12 cellular contexts compared by ENCODE assay signal in the genomic region with DNA sequence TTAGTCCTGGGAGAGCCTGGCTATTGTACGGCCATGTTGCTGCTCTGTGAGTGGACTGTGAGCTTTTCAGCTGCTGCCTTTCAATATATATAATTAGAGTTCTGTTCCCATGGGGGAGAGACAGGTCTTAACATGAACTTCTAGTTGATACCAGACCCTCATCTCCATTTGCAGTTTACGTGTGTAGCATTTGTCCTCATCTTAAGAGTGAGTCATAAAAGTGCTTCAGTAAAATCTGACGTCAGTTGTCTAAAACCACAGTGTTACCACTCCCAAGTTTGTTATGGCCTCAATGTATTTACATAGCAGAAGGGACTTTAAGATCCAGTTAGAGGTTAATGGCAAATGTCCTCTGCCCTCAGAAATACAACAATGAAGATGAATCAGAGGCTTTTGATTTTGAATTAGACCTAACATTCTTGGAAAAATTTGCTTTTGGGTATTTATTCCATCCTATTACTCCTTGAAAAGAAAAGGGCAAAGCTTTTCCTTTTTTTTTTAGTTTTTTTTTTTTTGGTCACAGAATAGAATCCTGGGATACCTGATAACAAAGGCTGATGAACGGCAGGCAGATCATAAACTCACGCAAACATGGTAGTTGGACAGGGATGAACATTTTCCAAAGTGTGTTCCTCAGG. TPM values are rescaled to one million over a fixed set of nuclear protein-coding genes. Genes with fewer than 3 reads are reported as not detected.
DNase-seq lines count a peak whose midpoint lies in the region; ATAC-seq and TF ChIP-seq lines count a peak whose summit lies in the region.
"Had no signal": no experiment of that assay in that cellular context is flagged by ENCODE, and none has a peak within 500 bp of the region (broad histone marks: within the 10 kb centered on the region; RNA-seq: fewer than 3 reads in every experiment).

No MANE protein-coding gene starts in this region.

- TF ChIP-seq CTCF in astrocyte of the spinal cord (IDR thresholded peaks at IDR 0.05; ENCODE audit: low read depth, low read length) (no peak), GM10266 (IDR thresholded peaks at IDR 0.05; ENCODE audit: control insufficient read depth, insufficient read depth, low read depth, missing control alignments) (no peak)

- no peak overlapping the region for H3K4me3 ChIP-seq in astrocyte of the spinal cord (ENCODE audit: low read depth, low read length)

- peak; percentile 82 for DNase-seq in EL
- DNase-seq in NCI-H2107 (lab: John Stamatoyannopoulos, UW), result peak; percentile 1
- peak; percentile 93 for DNase-seq in astrocyte of the spinal cord (ENCODE audit: low read depth, low spot score)
- peak; percentile 81 for DNase-seq in renal cortical epithelial cell (ENCODE audit: low read depth)
- no peak for DNase-seq in activated T-helper 2 cell treated with anti-CD3 and anti-CD28 coated beads, Interferon-gamma antibody, Interleukin-2, Interleukin-4, amounts not matched to agents 10 μg/mL and 5 μg/mL and 100 μg/mL, durations not matched to agents 14 hours and 24 hours and 36 hours (ENCODE audit: low spot score)
- DNase-seq in GM10266 (ENCODE audit: extremely low spot score), result no peak
- DNase-seq: NCI-H1694 had no signal

- intact Hi-C loops in activated T-helper 2 cell treated with anti-CD3 and anti-CD28 coated beads, Interferon-gamma antibody, Interleukin-2, Interleukin-4, amounts not matched to agents 10 μg/mL and 5 μg/mL and 100 μg/mL, durations not matched to agents 14 hours and 24 hours and 36 hours (cut with micrococcal nuclease), result no loop called here

- no peak overlapping the region for H3K4me3 Mint-ChIP-seq in activated T-helper 2 cell treated with anti-CD3 and anti-CD28 coated beads, Interferon-gamma antibody, Interleukin-2, Interleukin-4, amounts not matched to agents 10 μg/mL and 5 μg/mL and 100 μg/mL, durations not matched to agents 14 hours and 24 hours and 36 hours (ENCODE audit: low read depth)
- H3K4me3 Mint-ChIP-seq: activated T-helper 1 cell treated with anti-CD3 and anti-CD28 coated beads, Interleukin-12 subunit alpha, Interleukin-12 subunit beta, Interleukin-2, Interleukin-4 antibody, amounts not matched to agents 30 ng/mL and 10 ng/mL and 1 ng/mL, durations not matched to agents 14 hours and 24 hours and 36 hours had no signal

- in situ Hi-C loops in astrocyte of the spinal cord (cut with HindIII; ENCODE audit: low sequenced_read_pairs), result no loop called here

- no peaks in the 10 kb centered on the region for H3K36me3 Mint-ChIP-seq in activated T-helper 2 cell treated with anti-CD3 and anti-CD28 coated beads, Interferon-gamma antibody, Interleukin-2, Interleukin-4, amounts not matched to agents 10 μg/mL and 5 μg/mL and 100 μg/mL, durations not matched to agents 14 hours and 24 hours and 36 hours (ENCODE audit: low read depth)

- H3K9me3 Mint-ChIP-seq in activated T-helper 2 cell treated with anti-CD3 and anti-CD28 coated beads, Interferon-gamma antibody, Interleukin-2, Interleukin-4, amounts not matched to agents 10 μg/mL and 5 μg/mL and 100 μg/mL, durations not matched to agents 14 hours and 24 hours and 36 hours, result peaks cover 5% of the 10 kb centered on the region

- no peak for ATAC-seq in GM18870 (IDR thresholded peaks at IDR 0.05; ENCODE audit: unreplicated experiment)
- no peak for ATAC-seq in GM21576 (IDR thresholded peaks at IDR 0.05; ENCODE audit: unreplicated experiment)

- H3K4me1 Mint-ChIP-seq in activated T-helper 2 cell treated with anti-CD3 and anti-CD28 coated beads, Interferon-gamma antibody, Interleukin-2, Interleukin-4, amounts not matched to agents 10 μg/mL and 5 μg/mL and 100 μg/mL, durations not matched to agents 14 hours and 24 hours and 36 hours (ENCODE audit: low read depth), result no peaks in the 10 kb centered on the region

- H3K27ac Mint-ChIP-seq in activated T-helper 2 cell treated with anti-CD3 and anti-CD28 coated beads, Interferon-gamma antibody, Interleukin-2, Interleukin-4, amounts not matched to agents 10 μg/mL and 5 μg/mL and 100 μg/mL, durations not matched to agents 14 hours and 24 hours and 36 hours, result no peak overlapping the region
- H3K27ac Mint-ChIP-seq: activated T-helper 1 cell treated with anti-CD3 and anti-CD28 coated beads, Interleukin-12 subunit alpha, Interleukin-12 subunit beta, Interleukin-2, Interleukin-4 antibody, amounts not matched to agents 30 ng/mL and 10 ng/mL and 1 ng/mL, durations not matched to agents 14 hours and 24 hours and 36 hours had no signal

- no peaks in the 10 kb centered on the region for H3K27me3 Mint-ChIP-seq in activated T-helper 2 cell treated with anti-CD3 and anti-CD28 coated beads, Interferon-gamma antibody, Interleukin-2, Interleukin-4, amounts not matched to agents 10 μg/mL and 5 μg/mL and 100 μg/mL, durations not matched to agents 14 hours and 24 hours and 36 hours (ENCODE audit: low read depth)

RNA-seq across cellular contexts. Expression of a gene that starts 38.6 kb away (rescaled TPM):
- not detected in 2 replicates for total RNA-seq in renal cortical epithelial cell
- not detected in 2 replicates for total RNA-seq in activated T-helper 2 cell treated with anti-CD3 and anti-CD28 coated beads, Interferon-gamma antibody, Interleukin-2, Interleukin-4, amounts not matched to agents 10 μg/mL and 5 μg/mL and 100 μg/mL, durations not matched to agents 14 hours and 24 hours and 36 hours
- total RNA-seq: activated T-helper 1 cell treated with anti-CD3 and anti-CD28 coated beads, Interleukin-12 subunit alpha, Interleukin-12 subunit beta, Interleukin-2, Interleukin-4 antibody, amounts not matched to agents 30 ng/mL and 10 ng/mL and 1 ng/mL, durations not matched to agents 14 hours and 24 hours and 36 hours; osteocyte; T-helper 2 cell treated with Interferon-gamma antibody and Interleukin-4, amounts not matched to agents 100 ng/mL and 5 ng/mL, for 36 hours had no signal

Comparison
In these comparisons a context has a peak if more than half of its experiments do, and no peak if none do; other contexts are left out.
1. DNase-seq: peak in EL (single experiment), NCI-H2107 (single experiment), astrocyte of the spinal cord (single experiment) and renal cortical epithelial cell (single experiment); none in activated T-helper 2 cell treated with anti-CD3 and anti-CD28 coated beads, Interferon-gamma antibody, Interleukin-2, Interleukin-4, amounts not matched to agents 10 μg/mL and 5 μg/mL and 100 μg/mL, durations not matched to agents 14 hours and 24 hours and 36 hours (single experiment) and GM10266 (single experiment).